ENCODE assay signal across 11 cellular contexts in genomic region chr18:76445275-76445674, GRCh38. TPM values are rescaled to one million over a fixed set of nuclear protein-coding genes. Genes with fewer than 3 reads are reported as not detected.
DNase-seq lines count a peak whose midpoint lies in the region; ATAC-seq, FAIRE-seq and TF ChIP-seq lines count a peak whose summit lies in the region.
"Had no signal": no experiment of that assay in that cellular context is flagged by ENCODE, and none has a peak within 500 bp of the region (broad histone marks: within the 10 kb centered on the region; RNA-seq: fewer than 3 reads in every experiment).

No MANE protein-coding gene starts in this region.

- DNase-seq in A673 (ENCODE audit: low spot score), result peak; percentile 49
- DNase-seq in HTR-8/SVneo (ENCODE audit: insufficient read length, low spot score), result peak; percentile 56
- no peak for DNase-seq in endodermal cell
- no peak for DNase-seq in BE2C
- no peak for DNase-seq in small intestine
- no peak for DNase-seq in right cardiac atrium
- no peak for DNase-seq in NCI-H1417 (lab: John Stamatoyannopoulos, UW)
- DNase-seq: activated T-cell treated with anti-CD3 and anti-CD28 coated beads for 4 hours; effector memory CD4-positive, alpha-beta T cell; stimulated activated CD4-positive, alpha-beta T cell treated with anti-CD3 and anti-CD28 coated beads, Interleukin-4, amount 100 ng/mL, for 1 hour had no signal

- no peak for TF ChIP-seq CTCF in A673 (conservative IDR thresholded peaks at IDR 0.05; ENCODE audit: low read depth, low read length)
- TF ChIP-seq CTCF in endodermal cell (conservative IDR thresholded peaks at IDR 0.05), result no peak
- TF ChIP-seq CTCF in BE2C (IDR thresholded peaks at IDR 0.05; ENCODE audit: low read depth, low read length), result no peak

- H3K27ac ChIP-seq in A673 (ENCODE audit: low read depth, low read length, poor library complexity, severe bottlenecking), result peak overlapping the region; percentile 41
- peak overlapping the region; percentile 49 for H3K27ac ChIP-seq in endodermal cell (ENCODE audit: low read depth, low read length)
- peak overlapping the region; percentile 50 for H3K27ac ChIP-seq in muscle layer of colon (ENCODE audit: low read depth, low read length)
- H3K27ac ChIP-seq in small intestine (ENCODE audit: low read depth in 1 of 2, low read length in 1 of 2), result no peak overlapping the region
- H3K27ac ChIP-seq in right cardiac atrium (ENCODE audit: low read length), result no peak overlapping the region

- no peaks in the 10 kb centered on the region for H3K9me3 ChIP-seq in A673 (ENCODE audit: low read depth, low read length, poor library complexity, severe bottlenecking)
- H3K9me3 ChIP-seq in endodermal cell (ENCODE audit: control insufficient read depth, low read length), result no peaks in the 10 kb centered on the region
- H3K9me3 ChIP-seq in muscle layer of colon (ENCODE audit: low read length), result no peaks in the 10 kb centered on the region
- no peaks in the 10 kb centered on the region for H3K9me3 ChIP-seq in BE2C
- no peaks in the 10 kb centered on the region for H3K9me3 ChIP-seq in small intestine (ENCODE audit: control insufficient read depth, low read depth)
- no peaks in the 10 kb centered on the region for H3K9me3 ChIP-seq in right cardiac atrium (ENCODE audit: control insufficient read depth, low read length)

- H3K4me1 ChIP-seq in A673 (ENCODE audit: insufficient read depth, low read length, poor library complexity, severe bottlenecking), result peaks cover 32% of the 10 kb centered on the region
- H3K4me1 ChIP-seq in endodermal cell (ENCODE audit: control insufficient read depth, insufficient read depth, low read length), result peaks cover 4% of the 10 kb centered on the region
- peaks cover 64% of the 10 kb centered on the region for H3K4me1 ChIP-seq in muscle layer of colon (ENCODE audit: insufficient read depth, low read length)
- H3K4me1 ChIP-seq in BE2C, result peaks cover 8% of the 10 kb centered on the region; the same call in 1 of the 2 replicates
- peaks cover 2 to 4% of the 10 kb centered on the region in 2 donors for H3K4me1 ChIP-seq in small intestine (ENCODE audit: control insufficient read depth in 2 of 2, insufficient read depth in 1 of 2, low read depth in 1 of 2, low read length in 1 of 2)
- H3K4me1 ChIP-seq in right cardiac atrium (ENCODE audit: control insufficient read depth, insufficient read depth, low read length), result peaks cover 9% of the 10 kb centered on the region

- POLR2A ChIA-PET in A673 (lab: Charles Lee; ENCODE audit: low non-redundant PET), result no interaction called here

- CTCF ChIA-PET in A673 (lab: Charles Lee), result no interaction called here

- no TSS peak for BruUV-seq in A673 (replicated peaks; lab: Mats Ljungman, UMichigan)

- peaks cover 20% of the 10 kb centered on the region for H3K36me3 ChIP-seq in A673 (ENCODE audit: insufficient read depth, low read length, poor library complexity, severe bottlenecking)
- peaks cover 9% of the 10 kb centered on the region for H3K36me3 ChIP-seq in endodermal cell (ENCODE audit: control insufficient read depth, insufficient read depth, low read length)
- peaks cover 8% of the 10 kb centered on the region for H3K36me3 ChIP-seq in muscle layer of colon (ENCODE audit: insufficient read depth, low read length)
- H3K36me3 ChIP-seq in BE2C, result peaks cover 17% of the 10 kb centered on the region
- H3K36me3 ChIP-seq in small intestine (ENCODE audit: control insufficient read depth in 2 of 2, insufficient read depth in 2 of 2, low read length in 2 of 2), result peaks cover 2 to 7% of the 10 kb centered on the region in 2 donors

- peaks cover 49% of the 10 kb centered on the region for H3K4me1 Mint-ChIP-seq in endodermal cell

- no peaks in the 10 kb centered on the region for H3K27me3 Mint-ChIP-seq in endodermal cell (ENCODE audit: insufficient read depth)

- no peak overlapping the region for H3K4me3 Mint-ChIP-seq in endodermal cell

- peaks cover 11% of the 10 kb centered on the region for H3K36me3 Mint-ChIP-seq in endodermal cell (ENCODE audit: low read depth)

- no peak overlapping the region for H3K27ac Mint-ChIP-seq in endodermal cell

- ATAC-seq in right cardiac atrium, result no peak

- intact Hi-C loops in A673 (cut with micrococcal nuclease; ENCODE audit: unreplicated experiment), result no loop called here
- intact Hi-C loops in right cardiac atrium (cut with DNase I), result loop anchor here in 1 of 4 donors (10.0 kb wide), 1 partner anchor 60 kb away; no protein-coding TSS in a partner anchor

- WGBS in endodermal cell (ENCODE audit: insufficient coverage in 1 of 2, insufficient read length in 1 of 2), 2 experiments, result 92 to 96% methylated on average over 2 to 3 of the region's 3 CpGs
- 51 to 53% (median 53%) methylated on average over 3 of the region's 3 CpGs for WGBS in small intestine, 3 donors
- WGBS in right cardiac atrium, result 49% methylated on average over 3 of the region's 3 CpGs

- FAIRE-seq in HTR-8/SVneo (lab: Jason Lieb, UNC) (no peak), small intestine (lab: Jason Lieb, UNC) (no peak)

- H3K4me3 ChIP-seq in A673 (ENCODE audit: low read depth, low read length, poor library complexity, severe bottlenecking), result no peak overlapping the region
- no peak overlapping the region for H3K4me3 ChIP-seq in endodermal cell (ENCODE audit: low read length)
- no peak overlapping the region for H3K4me3 ChIP-seq in muscle layer of colon (ENCODE audit: low read depth in 1 of 2, low read length in 2 of 2)
- no peak overlapping the region for H3K4me3 ChIP-seq in BE2C (ENCODE audit: low read depth, low read length)
- H3K4me3 ChIP-seq in small intestine (ENCODE audit: low read depth in 1 of 2, low read length in 2 of 2), result no peak overlapping the region
- no peak overlapping the region for H3K4me3 ChIP-seq in right cardiac atrium (ENCODE audit: low read length)

- H3K9ac ChIP-seq in endodermal cell (ENCODE audit: extremely low read depth, low read length, poor library complexity, severe bottlenecking), result no peak overlapping the region
- no peak overlapping the region for H3K9ac ChIP-seq in muscle layer of colon (ENCODE audit: low read length)

- no peaks in the 10 kb centered on the region for H3K27me3 ChIP-seq in A673 (replicated peaks; ENCODE audit: insufficient read depth, low read depth, low read length, poor library complexity)
- H3K27me3 ChIP-seq in endodermal cell (ENCODE audit: control insufficient read depth, insufficient read depth, low read length, poor library complexity, severe bottlenecking), result no peaks in the 10 kb centered on the region
- no peaks in the 10 kb centered on the region for H3K27me3 ChIP-seq in muscle layer of colon (ENCODE audit: control insufficient read depth in 1 of 2, insufficient read depth in 2 of 2, low read length in 2 of 2)
- no peaks in the 10 kb centered on the region for H3K27me3 ChIP-seq in BE2C
- H3K27me3 ChIP-seq in small intestine (ENCODE audit: control insufficient read depth in 2 of 2, insufficient read depth in 2 of 2, low read length in 2 of 2), result no peaks in the 10 kb centered on the region
- no peaks in the 10 kb centered on the region for H3K27me3 ChIP-seq in right cardiac atrium (ENCODE audit: control insufficient read depth, insufficient read depth)

- H3K9me3 Mint-ChIP-seq in endodermal cell, result no peaks in the 10 kb centered on the region

RNA-seq across cellular contexts. Expression of gene ZNF516, which starts 49.8 kb away (rescaled TPM):
- total RNA-seq in A673 (2021), result 32.3 and 43.8 TPM in 2 replicates
- 10 to 100 TPM; 60.2 to 77.9 TPM for total RNA-seq in endodermal cell
- 61.3 TPM for polyA plus RNA-seq in endodermal cell (2013, experiment 1 of 2)
- polyA plus RNA-seq in endodermal cell (2013, experiment 2 of 2), result 59.9 TPM
- 11.1 TPM for polyA plus RNA-seq in BE2C (2012; ENCODE audit: insufficient read depth, insufficient read length, low read depth)
- polyA plus RNA-seq in small intestine, result 1 to 10 TPM; 4.6 to 6.9 (median 6.1) TPM
- 10 to 100 TPM; 11.0 to 16.2 (median 12.3) TPM for total RNA-seq in right cardiac atrium
- 4.8 TPM for polyA plus RNA-seq in right cardiac atrium

Comparison
In these comparisons a context has a peak if more than half of its experiments do, and no peak if none do; other contexts are left out.
1. DNase-seq: peak in A673 (single experiment) and HTR-8/SVneo (single experiment); none in endodermal cell (single experiment), BE2C (single experiment), small intestine (single experiment), right cardiac atrium (0 of 3) and NCI-H1417 (0 of 3).
2. H3K27ac ChIP-seq: peak in A673 (single experiment), endodermal cell (single experiment) and muscle layer of colon (single experiment); none in small intestine (0 of 2) and right cardiac atrium (single experiment).